9 cellular contexts compared by ENCODE assay signal in genomic region chr22:29689872-29690213, GRCh38. TPM values are rescaled to one million over a fixed set of nuclear protein-coding genes. Genes with fewer than 3 reads are reported as not detected.
DNase-seq lines count a peak whose midpoint lies in the region; ATAC-seq and TF ChIP-seq lines count a peak whose summit lies in the region.
"Had no signal": no experiment of that assay in that cellular context is flagged by ENCODE, and none has a peak within 500 bp of the region (broad histone marks: within the 10 kb centered on the region; RNA-seq: fewer than 3 reads in every experiment).

No MANE protein-coding gene starts in this region.

- no peak overlapping the region for H4K8ac ChIP-seq in mesenchymal stem cell (ENCODE audit: low read length)

- H3K9me3 ChIP-seq in colonic mucosa: no peaks in the 10 kb centered on the region
- no peaks in the 10 kb centered on the region for H3K9me3 ChIP-seq in mesenchymal stem cell (ENCODE audit: control insufficient read depth, low read length)

- H3K4ac ChIP-seq in mesenchymal stem cell (ENCODE audit: low read depth in 1 of 2, low read length in 2 of 2): no peak overlapping the region

- no peak overlapping the region for H2BK15ac ChIP-seq in mesenchymal stem cell (ENCODE audit: low read depth, poor library complexity, severe bottlenecking)

- no peak overlapping the region for H2AK5ac ChIP-seq in mesenchymal stem cell (ENCODE audit: low read length, severe bottlenecking)

- H3K14ac ChIP-seq in mesenchymal stem cell (ENCODE audit: low read length in 2 of 2): no peak overlapping the region

- no peak overlapping the region for H3K4me3 ChIP-seq in colonic mucosa
- H3K4me3 ChIP-seq in mesenchymal stem cell (ENCODE audit: insufficient read depth in 1 of 2, low read depth in 1 of 2, low read length in 2 of 2): no peak overlapping the region
- no peak overlapping the region for H3K4me3 ChIP-seq in lower leg skin (ENCODE audit: low read depth, poor library complexity, severe bottlenecking)

- TF ChIP-seq POLR2A in lower leg skin (IDR thresholded peaks at IDR 0.05): no peak

- H2BK120ac ChIP-seq in mesenchymal stem cell (ENCODE audit: low read depth, low read length): no peak overlapping the region

- no peak for ATAC-seq in HG02938 (IDR thresholded peaks at IDR 0.05; ENCODE audit: unreplicated experiment)
- ATAC-seq: naive thymus-derived CD8-positive, alpha-beta T cell had no signal

- H2BK12ac ChIP-seq in mesenchymal stem cell (ENCODE audit: low read length in 2 of 2): no peak overlapping the region

- H3K4me2 ChIP-seq in mesenchymal stem cell (ENCODE audit: low read length, poor library complexity, severe bottlenecking): no peak overlapping the region

- H3K18ac ChIP-seq in mesenchymal stem cell (ENCODE audit: low read depth in 1 of 2, low read length in 2 of 2): no peak overlapping the region

- H2BK5ac ChIP-seq in mesenchymal stem cell (ENCODE audit: low read depth, low read length, poor library complexity, severe bottlenecking): no peak overlapping the region

- H3K23ac ChIP-seq in mesenchymal stem cell (ENCODE audit: low read length in 2 of 2): no peak overlapping the region

- H3K36me3 ChIP-seq in colonic mucosa (no peaks in the 10 kb centered on the region), mesenchymal stem cell (ENCODE audit: control insufficient read depth in 1 of 2, insufficient read depth in 2 of 2, low read depth in 1 of 2, low read length in 2 of 2) (peaks cover 29 to 80% of the 10 kb centered on the region in 2 experiments)

- WGBS in mesenchymal stem cell: 28% methylated on average over 8 of the region's 8 CpGs
- WGBS in lower leg skin, 2 donors: 43 to 58% methylated on average over 6 to 8 of the region's 8 CpGs

- H3K9ac ChIP-seq in colonic mucosa (ENCODE audit: low read depth in 2 of 2, low read length in 2 of 2) (peak overlapping the region in 1 of 2 donors; percentile 12), mesenchymal stem cell (ENCODE audit: low read length) (no peak overlapping the region)

- H4K91ac ChIP-seq in mesenchymal stem cell (ENCODE audit: low read length): no peak overlapping the region

- no peaks in the 10 kb centered on the region for H3K27me3 ChIP-seq in colonic mucosa
- no peaks in the 10 kb centered on the region for H3K27me3 ChIP-seq in mesenchymal stem cell (ENCODE audit: control insufficient read depth in 1 of 2, insufficient read depth in 1 of 2, low read length in 2 of 2)

- intact Hi-C loops in colonic mucosa (cut with DNase I): loop anchor here (10.0 kb wide), 2 partner anchors 315 to 395 kb away; partner anchors contain the start of gene HORMAD2
- intact Hi-C loops in lower leg skin (cut with DNase I; ENCODE audit: low total_unique reads): no loop called here

- H3K79me1 ChIP-seq in mesenchymal stem cell (replicated peaks; ENCODE audit: low read length, poor library complexity, severe bottlenecking): peaks cover 52% of the 10 kb centered on the region

- H3K4me1 ChIP-seq in colonic mucosa: no peaks in the 10 kb centered on the region
- peaks cover 23% of the 10 kb centered on the region for H3K4me1 ChIP-seq in mesenchymal stem cell (ENCODE audit: control insufficient read depth, insufficient read depth, low read depth, low read length)

- H3K27ac ChIP-seq in VCaP: no peak overlapping the region
- H3K27ac ChIP-seq in colonic mucosa: no peak overlapping the region
- no peak overlapping the region for H3K27ac ChIP-seq in mesenchymal stem cell (ENCODE audit: low read length, poor library complexity, severe bottlenecking)

- TF ChIP-seq CTCF in VCaP (conservative IDR thresholded peaks at IDR 0.05): peak; percentile 74
- TF ChIP-seq CTCF in colonic mucosa (IDR thresholded peaks at IDR 0.05): peak; percentile 81
- TF ChIP-seq CTCF in lower leg skin (IDR thresholded peaks at IDR 0.05): no peak

- DNase-seq in DMS 273 (lab: John Stamatoyannopoulos, UW; ENCODE audit: unreplicated experiment) (peak; percentile 75), LHCN-M2 (ENCODE audit: low read depth) (peak; percentile 72), colonic mucosa (peak; percentile 71), mesenchymal stem cell (peak; percentile 44), superior temporal gyrus (ENCODE audit: extremely low spot score) (peak; percentile 90), lower leg skin (ENCODE audit: low spot score in 2 of 2) (no peak)

- H2AFZ ChIP-seq in mesenchymal stem cell (ENCODE audit: low read depth, low read length): no peak overlapping the region

RNA-seq across cellular contexts. Expression of gene CABP7, which starts 30.0 kb away (rescaled TPM):
- total RNA-seq in LHCN-M2 (2014; rRNA removed) (not detected in 2 replicates), colonic mucosa (under 1 TPM in 1 of 2 donors, not detected in 1; 0.50 TPM), lower leg skin (not detected)
- polyA plus RNA-seq in LHCN-M2 (2012): 0.11 TPM
- not detected for polyA plus RNA-seq in mesenchymal stem cell (2013, experiment 1 of 2)
- polyA plus RNA-seq in mesenchymal stem cell (2013, experiment 2 of 2): not detected

Comparison
In these comparisons a context has a peak if more than half of its experiments do, and no peak if none do; other contexts are left out.
1. DNase-seq: peak in DMS 273 (single experiment), LHCN-M2 (single experiment), colonic mucosa (single experiment), mesenchymal stem cell (single experiment) and superior temporal gyrus (single experiment); none in lower leg skin (0 of 2).
2. CTCF ChIP-seq: peak in VCaP (single experiment) and colonic mucosa (single experiment); none in lower leg skin (0 of 3).